ENCODE assay signal across 9 cellular contexts in the genomic region with DNA sequence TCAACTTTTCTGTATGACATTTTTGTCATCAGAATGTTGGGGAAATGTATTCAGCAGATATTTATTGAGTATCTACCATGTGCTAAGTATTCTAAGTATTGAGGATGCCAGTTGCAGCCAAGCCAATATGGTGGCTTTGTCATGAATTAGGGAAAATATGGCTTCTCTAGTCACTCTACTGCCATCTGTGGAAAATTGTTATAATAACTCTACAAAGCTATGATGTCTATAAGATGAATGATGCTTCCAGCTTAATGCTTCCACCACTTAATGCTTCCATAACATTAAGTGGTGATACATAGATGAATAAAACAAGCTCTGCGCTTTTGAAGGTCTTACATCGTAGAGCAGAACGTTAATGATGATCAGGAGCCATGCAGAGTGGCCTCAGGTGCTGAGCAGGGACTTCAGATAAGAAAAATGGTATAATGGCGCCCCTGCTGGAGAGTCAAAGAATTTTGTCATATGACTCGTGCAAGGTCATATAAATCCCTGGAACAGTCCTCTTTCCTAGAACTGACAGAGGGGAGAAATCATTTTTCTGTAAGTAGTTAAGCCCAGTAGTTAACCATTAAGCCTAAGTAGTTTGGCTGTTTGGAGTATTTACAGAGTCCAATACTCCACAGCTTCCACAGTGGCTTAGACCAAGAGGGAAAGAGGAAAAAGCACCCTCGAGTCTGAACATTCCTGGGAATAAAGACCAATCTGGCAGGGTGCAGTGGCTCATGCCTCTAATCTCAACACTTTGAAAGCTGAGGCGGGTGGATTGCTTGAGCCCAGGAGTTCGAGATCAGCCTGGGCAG. TPM values are rescaled to one million over a fixed set of nuclear protein-coding genes. Genes with fewer than 3 reads are reported as not detected.
A peak's percentile ranks its signal among the peaks of the same experiment; 100 is the strongest.
DNase-seq lines count a peak whose midpoint lies in the region; ATAC-seq and TF ChIP-seq lines count a peak whose summit lies in the region.
"Had no signal": no experiment of that assay in that cellular context is flagged by ENCODE, and none has a peak within 500 bp of the region (broad histone marks: within the 10 kb centered on the region; RNA-seq: fewer than 3 reads in every experiment).

No MANE protein-coding gene starts in this region.

- H4K20me1 ChIP-seq in KMS-11 (ENCODE audit: insufficient read depth) (no peaks in the 10 kb centered on the region), hepatocyte (ENCODE audit: insufficient read depth, poor library complexity, severe bottlenecking) (no peaks in the 10 kb centered on the region)

- ATAC-seq in GM18520 (IDR thresholded peaks at IDR 0.05; ENCODE audit: unreplicated experiment) (no peak), GM19023 (IDR thresholded peaks at IDR 0.05; ENCODE audit: unreplicated experiment) (no peak)

- whole genome bisulfite sequencing in hepatocyte (ENCODE audit: low lambda C conversion rate, missing lambda C conversion rate), result 50% methylated on average over 8 of the region's 8 CpGs

- no peaks in the 10 kb centered on the region for H3K9me2 ChIP-seq in hepatocyte (replicated peaks; ENCODE audit: insufficient read depth)

- H3K9me3 ChIP-seq in hepatocyte (ENCODE audit: low read depth), result no peaks in the 10 kb centered on the region

- H3K4me2 ChIP-seq in KMS-11, result peak overlapping the region; percentile 13
- no peak overlapping the region for H3K4me2 ChIP-seq in hepatocyte

- no peaks in the 10 kb centered on the region for H3K36me3 ChIP-seq in KMS-11 (ENCODE audit: insufficient read depth)
- no peaks in the 10 kb centered on the region for H3K36me3 ChIP-seq in hepatocyte (replicated peaks; ENCODE audit: insufficient read depth, low read depth)

- no peaks in the 10 kb centered on the region for H3K27me3 ChIP-seq in KMS-11 (ENCODE audit: insufficient read depth, low read depth)
- no peaks in the 10 kb centered on the region for H3K27me3 ChIP-seq in hepatocyte

- no peak overlapping the region for H3K27ac ChIP-seq in KMS-11
- H3K27ac ChIP-seq in hepatocyte, result peak overlapping the region; percentile 67

- peaks cover 50% of the 10 kb centered on the region for H3K4me1 ChIP-seq in KMS-11 (ENCODE audit: low read depth, poor library complexity, severe bottlenecking)
- peaks cover 22% of the 10 kb centered on the region for H3K4me1 ChIP-seq in hepatocyte (ENCODE audit: insufficient read depth)

- peak overlapping the region; percentile 29; the same call in 1 of the 2 replicates for H2AFZ ChIP-seq in KMS-11 (ENCODE audit: low read depth)
- no peak overlapping the region for H2AFZ ChIP-seq in hepatocyte

- TF ChIP-seq CTCF in KMS-11 (conservative IDR thresholded peaks at IDR 0.05; ENCODE audit: low read depth, low read length) (peak; percentile 99), hepatocyte (IDR thresholded peaks at IDR 0.05; ENCODE audit: poor library complexity) (peak; percentile 59)

- H3K9ac ChIP-seq in KMS-11, result no peak overlapping the region

- H3K4me3 ChIP-seq in KMS-11 (IDR thresholded peaks at IDR 0.05; ENCODE audit: insufficient read depth, low read depth, low read length), result no peak overlapping the region
- H3K4me3 ChIP-seq in hepatocyte, result no peak overlapping the region

- peak; percentile 91 for DNase-seq in DMS53 (lab: John Stamatoyannopoulos, UW)
- peak; percentile 68 for DNase-seq in RPMI7951 (ENCODE audit: low read depth)
- peak; percentile 35 for DNase-seq in activated T-helper 9 cell treated with anti-CD3 and anti-CD28 coated beads, Interleukin-2, amount 50 U/mL, for 16 hours (ENCODE audit: low read depth)
- peak; percentile 82 for DNase-seq in hepatocyte (ENCODE audit: low spot score)
- peak; percentile 24 to 49 for DNase-seq in stimulated activated CD4-positive, alpha-beta T cell treated with anti-CD3 and anti-CD28 coated beads, Interleukin-4, amount 100 ng/mL, for 48 hours (ENCODE audit: low read depth in 2 of 2)

- H3K79me2 ChIP-seq in KMS-11 (ENCODE audit: insufficient read depth, low read depth), result no peaks in the 10 kb centered on the region
- no peaks in the 10 kb centered on the region for H3K79me2 ChIP-seq in hepatocyte

RNA-seq across cellular contexts. Expression of a gene that starts 2.7 kb away (rescaled TPM):
- total RNA-seq in RPMI7951 (2014; rRNA removed; shearing (Covaris generic)), result not detected in 2 replicates
- total RNA-seq in hepatocyte, result 3.2 and 3.3 TPM in 2 replicates
- 1.3 and 2.5 TPM in 2 replicates for polyA plus RNA-seq in hepatocyte
- polyA plus RNA-seq: adipose tissue had no signal

RNA-seq across cellular contexts. Expression of a gene that starts 42.2 kb away (rescaled TPM):
- 31.8 and 61.6 TPM in 2 replicates for total RNA-seq in RPMI7951 (2014; rRNA removed; shearing (Covaris generic))
- total RNA-seq in hepatocyte, result 80.6 and 87.3 TPM in 2 replicates
- 20.7 and 22.2 TPM in 2 replicates for polyA plus RNA-seq in hepatocyte

RNA-seq across cellular contexts. Expression of a gene that starts 44.8 kb away (rescaled TPM):
- total RNA-seq in RPMI7951 (2014; rRNA removed; shearing (Covaris generic)), result 25.0 and 26.9 TPM in 2 replicates
- 28.2 and 29.0 TPM in 2 replicates for total RNA-seq in hepatocyte
- 21.3 and 26.0 TPM in 2 replicates for polyA plus RNA-seq in hepatocyte

Comparison
In these comparisons a context has a peak if more than half of its experiments do, and no peak if none do; other contexts are left out.
1. DNase-seq: peak in every context shown above with its lines; median percentile 91 in DMS53; 82 in hepatocyte; 68 in RPMI7951; 36 in stimulated activated CD4-positive, alpha-beta T cell treated with anti-CD3 and anti-CD28 coated beads, Interleukin-4, amount 100 ng/mL, for 48 hours; 35 in activated T-helper 9 cell treated with anti-CD3 and anti-CD28 coated beads, Interleukin-2, amount 50 U/mL, for 16 hours.